ENCODE assay signal across 21 cellular contexts in the genomic region with DNA sequence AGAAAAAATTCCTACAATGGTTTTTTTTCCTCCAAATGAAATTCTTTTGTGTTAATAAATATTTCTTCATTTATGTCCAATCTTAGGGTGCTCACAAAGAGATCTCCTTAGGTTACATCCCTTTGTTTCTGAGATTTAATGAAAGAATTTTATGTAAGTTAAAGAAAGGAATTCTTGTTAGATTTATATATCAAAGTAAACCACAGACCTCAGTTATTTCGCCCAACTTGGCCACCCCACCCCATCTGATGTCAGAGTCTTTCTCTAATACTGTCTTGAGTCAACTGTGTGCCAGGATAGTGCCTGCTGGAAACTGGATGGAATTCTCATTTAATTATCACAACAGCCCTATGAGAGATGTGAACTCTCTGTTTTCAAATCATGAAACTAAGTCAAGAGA.
DNase-seq lines count a peak whose midpoint lies in the region; ATAC-seq, FAIRE-seq and TF ChIP-seq lines count a peak whose summit lies in the region.
"Had no signal": no experiment of that assay in that cellular context is flagged by ENCODE, and none has a peak within 500 bp of the region (broad histone marks: within the 10 kb centered on the region; RNA-seq: fewer than 3 reads in every experiment).

No MANE protein-coding gene starts in this region.

- POLR2A ChIA-PET in PC-3 (lab: Charles Lee; ENCODE audit: unreplicated experiment) (no interaction called here), H1 (lab: Charles Lee; ENCODE audit: partially characterized antibody) (no interaction called here)

- no peak for ATAC-seq in PC-3
- ATAC-seq in activated T-cell treated with anti-CD3 and anti-CD28 coated beads, Interleukin-2, amount 50 U/mL, for 4 hours = no peak
- ATAC-seq: activated CD4-positive, alpha-beta T cell treated with anti-CD3 and anti-CD28 coated beads for 36 hours; activated CD8-positive, alpha-beta memory T cell treated with anti-CD3 and anti-CD28 coated beads, Interleukin-2, amount 10 ng/mL, durations not matched to agents 7 days and 5 days; activated T-helper 17 cell treated with anti-CD3 and anti-CD28 coated beads, Interleukin-2, amount 50 U/mL, for 72 hours; stimulated activated memory B cell treated with anti-CD40 and anti-IgM and Interleukin-4, amounts not matched to agents 10 μg/mL and 1 μg/mL and 100 μg/mL, for 72 hours had no signal

- H3K9me3 ChIP-seq in PC-3 (ENCODE audit: low read length) (no peaks in the 10 kb centered on the region), H1 (ENCODE audit: insufficient read depth in 2 of 2, low read depth in 1 of 2, low read length in 1 of 2) (peaks cover 2 to 3% of the 10 kb centered on the region in 2 experiments; a peak in 1 of 4 replicates), muscle layer of duodenum (ENCODE audit: control insufficient read depth in 1 of 2, low read length in 2 of 2) (no peaks in the 10 kb centered on the region)
- H3K9me3 ChIP-seq in effector memory CD4-positive, alpha-beta T cell (ENCODE audit: control insufficient read depth, low read length) = no peaks in the 10 kb centered on the region
- H3K9me3 ChIP-seq: esophagus muscularis mucosa, left lung, right atrium auricular region had no signal

- no peak overlapping the region for H2BK5ac ChIP-seq in H1 (ENCODE audit: low read depth, low read length)

- H3K4me1 ChIP-seq in PC-3 (ENCODE audit: insufficient read depth, low read length) (peaks cover 35% of the 10 kb centered on the region), H1 (replicated peaks in 1 of 4; ENCODE audit: control insufficient read depth in 3 of 4, insufficient read depth in 4 of 4, low read length in 3 of 4) (peaks cover 3 to 8% (median 6%) of the 10 kb centered on the region in 4 experiments; a peak in 5 of 7 replicates), muscle layer of duodenum (ENCODE audit: control insufficient read depth in 1 of 2, insufficient read depth in 2 of 2, low read length in 2 of 2) (peaks cover 0 to 4% of the 10 kb centered on the region in 2 donors)
- H3K4me1 ChIP-seq in effector memory CD4-positive, alpha-beta T cell (ENCODE audit: control insufficient read depth, insufficient read depth, low read length, poor library complexity, severe bottlenecking) = no peaks in the 10 kb centered on the region

- DNase-seq in A172 (ENCODE audit: low spot score) (peak; percentile 63), PC-3 (no peak), H1 (ENCODE audit: low read depth in 1 of 2, low spot score in 2 of 2) (no peak), urothelium cell line (ENCODE audit: low spot score) (no peak)
- DNase-seq in stimulated activated CD4-positive, alpha-beta T cell treated with anti-CD3 and anti-CD28 coated beads, Interleukin-15, amount 100 ng/mL, for 24 hours = no peak
- no peak for DNase-seq in effector memory CD4-positive, alpha-beta T cell
- no peak for DNase-seq in activated T-cell treated with anti-CD3 and anti-CD28 coated beads, Interleukin-2, amount 50 U/mL, for 4 hours
- DNase-seq: activated CD4-positive, alpha-beta T cell treated with anti-CD3 and anti-CD28 coated beads for 36 hours; activated CD8-positive, alpha-beta memory T cell treated with anti-CD3 and anti-CD28 coated beads, Interleukin-2, amount 10 ng/mL, durations not matched to agents 7 days and 5 days; DMS 273 treated with DMSO at 0.1 percent for 48 hours; left lung; NCI-H774 had no signal

- H3K4me2 ChIP-seq in PC-3 (ENCODE audit: low read length) = no peak overlapping the region; the same call in 1 of the 2 replicates
- peak overlapping the region in 1 of 2 experiments; percentile 41; a peak in 1 of 4 replicates for H3K4me2 ChIP-seq in H1 (ENCODE audit: insufficient read depth in 1 of 2, low read depth in 2 of 2, low read length in 2 of 2)

- no peak overlapping the region for H3K4me3 Mint-ChIP-seq in activated T-cell treated with anti-CD3 and anti-CD28 coated beads, Interleukin-2, amount 50 U/mL, for 4 hours
- H3K4me3 Mint-ChIP-seq: activated CD4-positive, alpha-beta T cell treated with anti-CD3 and anti-CD28 coated beads for 36 hours; activated CD8-positive, alpha-beta memory T cell treated with anti-CD3 and anti-CD28 coated beads, Interleukin-2, amount 10 ng/mL, durations not matched to agents 7 days and 5 days; activated T-helper 17 cell treated with anti-CD3 and anti-CD28 coated beads, Interleukin-2, amount 50 U/mL, for 72 hours; H9; stimulated activated memory B cell treated with anti-CD40 and anti-IgM and Interleukin-4, amounts not matched to agents 10 μg/mL and 1 μg/mL and 100 μg/mL, for 72 hours had no signal

- no peak overlapping the region for H2BK12ac ChIP-seq in H1 (ENCODE audit: low read depth, low read length)

- no peaks in the 10 kb centered on the region for H3K9me3 Mint-ChIP-seq in activated T-cell treated with anti-CD3 and anti-CD28 coated beads, Interleukin-2, amount 50 U/mL, for 4 hours
- H3K9me3 Mint-ChIP-seq: activated T-helper 17 cell treated with anti-CD3 and anti-CD28 coated beads, Interleukin-2, amount 50 U/mL, for 72 hours; stimulated activated memory B cell treated with anti-CD40 and anti-IgM and Interleukin-4, amounts not matched to agents 10 μg/mL and 1 μg/mL and 100 μg/mL, for 72 hours had no signal

- no peak overlapping the region for H3K4ac ChIP-seq in H1 (replicated peaks; ENCODE audit: insufficient read length, low read depth, low read length)

- H3K14ac ChIP-seq in H1 (ENCODE audit: insufficient read length) = no peak overlapping the region

- no peaks in the 10 kb centered on the region for H3F3A ChIP-seq in PC-3 (ENCODE audit: low read length, unreplicated experiment)

- H2AFZ ChIP-seq in PC-3 (ENCODE audit: low read length) = no peak overlapping the region
- no peak overlapping the region for H2AFZ ChIP-seq in H1 (ENCODE audit: low read length)

- H3K56ac ChIP-seq in H1 (replicated peaks; ENCODE audit: insufficient read length, low read depth, low read length) = no peak overlapping the region

- no TSS peak for BruUV-seq in PC-3 (replicated peaks; lab: Mats Ljungman, UMichigan)

- H3K36me3 Mint-ChIP-seq in activated T-cell treated with anti-CD3 and anti-CD28 coated beads, Interleukin-2, amount 50 U/mL, for 4 hours (ENCODE audit: insufficient read depth) = no peaks in the 10 kb centered on the region
- H3K36me3 Mint-ChIP-seq: activated CD8-positive, alpha-beta memory T cell treated with anti-CD3 and anti-CD28 coated beads, Interleukin-2, amount 10 ng/mL, durations not matched to agents 7 days and 5 days; stimulated activated memory B cell treated with anti-CD40 and anti-IgM and Interleukin-4, amounts not matched to agents 10 μg/mL and 1 μg/mL and 100 μg/mL, for 72 hours had no signal

- TF ChIP-seq POLR2A in H1 (IDR thresholded peaks at IDR 0.05; ENCODE audit: control extremely low read depth in 1 of 2, low read depth in 2 of 2, low read length in 2 of 2) = no peak

- CTCF ChIA-PET in PC-3 (lab: Charles Lee) = no interaction called here
- CTCF ChIA-PET in H1 (lab: Charles Lee; ENCODE audit: partially characterized antibody) = no interaction called here

- 81% methylated on average over 1 of the region's 1 CpG; no CpG with 5 or more reads in 1 of the 2 experiments for WGBS in H1 (ENCODE audit: extremely low coverage in 1 of 2, insufficient coverage in 1 of 2, insufficient read length in 1 of 2, insufficient replicate concordance in 2 of 2, low coverage in 1 of 2, low lambda C conversion rate in 2 of 2, missing lambda C conversion rate in 1 of 2), 2 experiments

- H4K91ac ChIP-seq in H1 (replicated peaks; ENCODE audit: insufficient read length, low read length) = no peak overlapping the region

- H3K4me3 ChIP-seq in PC-3 (ENCODE audit: low read length) = no peak overlapping the region
- H3K4me3 ChIP-seq in H1 (ENCODE audit: extremely low read depth in 1 of 4, insufficient read depth in 2 of 4, low read depth in 3 of 4, low read length in 4 of 4) = no peak overlapping the region
- no peak overlapping the region for H3K4me3 ChIP-seq in muscle layer of duodenum (ENCODE audit: low read depth in 1 of 2, low read length in 2 of 2)
- no peak overlapping the region for H3K4me3 ChIP-seq in effector memory CD4-positive, alpha-beta T cell (ENCODE audit: insufficient read depth, low read depth, low read length, poor library complexity, severe bottlenecking)
- H3K4me3 ChIP-seq: esophagus muscularis mucosa, left lung, right atrium auricular region had no signal

- H3K79me2 ChIP-seq in PC-3 (ENCODE audit: low read length) (no peaks in the 10 kb centered on the region), H1 (ENCODE audit: control insufficient read depth in 1 of 2, insufficient read depth in 2 of 2, low read length in 2 of 2) (no peaks in the 10 kb centered on the region)

- H2BK20ac ChIP-seq in H1 (ENCODE audit: low read length) = no peak overlapping the region

- H3K18ac ChIP-seq in H1 (ENCODE audit: extremely low read depth, low read length) = no peak overlapping the region

- TF ChIP-seq CTCF in PC-3 (conservative IDR thresholded peaks at IDR 0.05; ENCODE audit: low read depth, low read length) = no peak
- TF ChIP-seq CTCF in H1 (IDR thresholded peaks at IDR 0.05; ENCODE audit: control extremely low read depth in 1 of 3, insufficient read depth in 1 of 3, low read depth in 1 of 3, low read length in 3 of 3) = no peak

- H3K27me3 Mint-ChIP-seq in activated T-cell treated with anti-CD3 and anti-CD28 coated beads, Interleukin-2, amount 50 U/mL, for 4 hours (ENCODE audit: low read depth) = peaks cover 2% of the 10 kb centered on the region
- H3K27me3 Mint-ChIP-seq: activated CD4-positive, alpha-beta T cell treated with anti-CD3 and anti-CD28 coated beads for 36 hours; activated T-helper 17 cell treated with anti-CD3 and anti-CD28 coated beads, Interleukin-2, amount 50 U/mL, for 72 hours; stimulated activated memory B cell treated with anti-CD40 and anti-IgM and Interleukin-4, amounts not matched to agents 10 μg/mL and 1 μg/mL and 100 μg/mL, for 72 hours had no signal

- H2BK15ac ChIP-seq in H1 (ENCODE audit: low read length) = no peak overlapping the region

- no peaks in the 10 kb centered on the region for H3K9me2 ChIP-seq in PC-3 (replicated peaks; ENCODE audit: low read length)

- H3K27me3 ChIP-seq in PC-3 (ENCODE audit: low read length) (no peaks in the 10 kb centered on the region), H1 (replicated peaks in 1 of 4; ENCODE audit: control insufficient read depth in 3 of 4, extremely low read depth in 1 of 4, insufficient read depth in 3 of 4, low read length in 3 of 4) (no peaks in the 10 kb centered on the region; a peak in 1 of 7 replicates), muscle layer of duodenum (ENCODE audit: low read depth, low read length) (no peaks in the 10 kb centered on the region)
- no peaks in the 10 kb centered on the region for H3K27me3 ChIP-seq in effector memory CD4-positive, alpha-beta T cell (replicated peaks; ENCODE audit: control insufficient read depth, insufficient read depth, low read length, poor library complexity, severe bottlenecking)
- H3K27me3 ChIP-seq: esophagus muscularis mucosa, left lung, right atrium auricular region had no signal

- H4K5ac ChIP-seq in H1 (ENCODE audit: insufficient read length, low read depth, low read length) = no peak overlapping the region

- H3K79me1 ChIP-seq in H1 (ENCODE audit: low read depth, low read length) = no peaks in the 10 kb centered on the region

- no peaks in the 10 kb centered on the region for H3K23me2 ChIP-seq in H1 (ENCODE audit: low read depth, low read length)

- H2AK5ac ChIP-seq in H1 (ENCODE audit: low read depth, low read length) = no peak overlapping the region

- H3K9ac ChIP-seq in PC-3 (ENCODE audit: low read length) (no peak overlapping the region), H1 (replicated peaks in 1 of 4; ENCODE audit: extremely low read depth in 1 of 4, low read depth in 3 of 4, low read length in 3 of 4) (no peak overlapping the region)

- H3K27ac ChIP-seq in PC-3 (ENCODE audit: low read length) (peak overlapping the region; percentile 73; the same call in 1 of the 2 replicates), H1 (ENCODE audit: low read depth, low read length) (no peak overlapping the region), muscle layer of duodenum (ENCODE audit: low read length) (peak overlapping the region; percentile 11)
- no peak overlapping the region for H3K27ac ChIP-seq in effector memory CD4-positive, alpha-beta T cell (ENCODE audit: insufficient read depth, low read length, poor library complexity, severe bottlenecking)
- H3K27ac ChIP-seq: 22Rv1 had no signal

- H4K20me1 ChIP-seq in PC-3 (ENCODE audit: low read length) (no peaks in the 10 kb centered on the region), H1 (replicated peaks in 1 of 2; ENCODE audit: control insufficient read depth in 1 of 2, insufficient read depth in 2 of 2, low read length in 2 of 2) (no peaks in the 10 kb centered on the region)

- H3K4me1 Mint-ChIP-seq in activated T-cell treated with anti-CD3 and anti-CD28 coated beads, Interleukin-2, amount 50 U/mL, for 4 hours (ENCODE audit: low read depth) = no peaks in the 10 kb centered on the region
- H3K4me1 Mint-ChIP-seq: activated CD4-positive, alpha-beta T cell treated with anti-CD3 and anti-CD28 coated beads for 36 hours; activated CD8-positive, alpha-beta memory T cell treated with anti-CD3 and anti-CD28 coated beads, Interleukin-2, amount 10 ng/mL, durations not matched to agents 7 days and 5 days; activated T-helper 17 cell treated with anti-CD3 and anti-CD28 coated beads, Interleukin-2, amount 50 U/mL, for 72 hours; stimulated activated memory B cell treated with anti-CD40 and anti-IgM and Interleukin-4, amounts not matched to agents 10 μg/mL and 1 μg/mL and 100 μg/mL, for 72 hours had no signal

- FAIRE-seq in H1 (lab: Jason Lieb, UNC) (no peak), urothelium cell line (lab: Jason Lieb, UNC) (no peak)
- FAIRE-seq: G401.6, HepG2 had no signal

- TF ChIP-seq EP300 in H1 (IDR thresholded peaks at IDR 0.05; ENCODE audit: borderline replicate concordance in 1 of 2, low read depth in 2 of 2, low read length in 2 of 2) = no peak

- no peaks in the 10 kb centered on the region for H3K36me3 ChIP-seq in PC-3 (ENCODE audit: low read depth, low read length)
- no peaks in the 10 kb centered on the region for H3K36me3 ChIP-seq in H1 (ENCODE audit: control insufficient read depth in 2 of 4, insufficient read depth in 4 of 4, low read length in 3 of 4)
- H3K36me3 ChIP-seq in muscle layer of duodenum (ENCODE audit: control insufficient read depth in 1 of 2, insufficient read depth in 2 of 2, low read length in 2 of 2) = no peaks in the 10 kb centered on the region
- H3K36me3 ChIP-seq in effector memory CD4-positive, alpha-beta T cell (ENCODE audit: control insufficient read depth, insufficient read depth, low read length) = no peaks in the 10 kb centered on the region
- H3K36me3 ChIP-seq: esophagus muscularis mucosa, left lung, right atrium auricular region had no signal

- H4K8ac ChIP-seq in H1 (ENCODE audit: extremely low read depth, insufficient read depth, low read length) = no peak overlapping the region

- intact Hi-C loops in PC-3 (cut with micrococcal nuclease) = no loop called here

- no peak overlapping the region for H3K23ac ChIP-seq in H1 (ENCODE audit: insufficient read length)

- peak overlapping the region; percentile 12 for H2BK120ac ChIP-seq in H1 (replicated peaks; ENCODE audit: low read depth, low read length)

- TF ChIP-seq RAD21 in H1 (IDR thresholded peaks at IDR 0.05 in 1 of 2, conservative IDR thresholded peaks at IDR 0.05 in 1 of 2; ENCODE audit: low read depth in 2 of 2, low read length in 2 of 2) = no peak

Comparison
In these comparisons a context has a peak if more than half of its experiments do, and no peak if none do; other contexts are left out.
1. H3K27ac ChIP-seq: peak in PC-3 (single experiment) and muscle layer of duodenum (single experiment); none in H1 (single experiment) and effector memory CD4-positive, alpha-beta T cell (single experiment).